Comparison of ENCODE assay signal across 1 cellular context in the genomic region with DNA sequence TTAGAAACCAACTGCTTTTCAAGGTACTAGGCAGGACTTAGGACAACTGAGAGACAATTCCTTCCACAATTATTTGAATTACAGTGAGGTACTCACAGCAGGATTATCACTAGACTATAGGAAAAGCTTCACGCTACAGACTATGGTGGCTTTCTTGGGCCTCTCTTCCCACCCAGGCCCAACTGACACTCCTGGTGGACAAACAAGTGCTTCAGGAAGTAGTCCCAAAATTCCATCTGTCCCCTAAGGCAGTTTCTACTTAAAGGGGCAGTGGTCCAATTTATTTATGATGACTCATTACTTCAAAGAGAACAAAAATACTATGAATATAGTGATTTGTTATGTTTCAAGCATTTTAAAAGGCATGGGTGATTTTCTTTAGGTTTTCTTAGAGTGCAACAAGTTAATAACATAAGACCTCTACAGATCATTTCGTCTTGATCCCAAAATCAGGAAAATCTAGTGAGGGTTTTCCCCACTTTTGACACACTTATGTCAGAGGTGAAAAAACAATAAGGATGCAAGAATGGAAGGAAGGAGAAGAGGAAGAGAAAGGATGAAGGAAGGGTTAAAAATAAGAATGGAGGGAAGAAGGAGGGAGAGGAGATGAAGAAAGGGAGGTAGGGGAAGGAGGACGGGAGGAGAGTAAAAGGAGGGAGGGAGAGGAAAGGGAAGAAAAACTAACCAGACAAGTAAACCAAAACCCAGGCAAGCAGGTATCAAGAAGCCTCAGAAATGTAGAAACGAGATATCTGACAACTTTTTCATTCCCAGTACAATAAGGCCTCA.
TF ChIP-seq lines count a peak whose summit lies in the region.

No MANE protein-coding gene starts in this region.

TF ChIP-seq in WTC11, 78 proteins besides CTCF, POLR2A, EP300 and RAD21 (continued from another document):
- TF ChIP-seq, protein P1, sequence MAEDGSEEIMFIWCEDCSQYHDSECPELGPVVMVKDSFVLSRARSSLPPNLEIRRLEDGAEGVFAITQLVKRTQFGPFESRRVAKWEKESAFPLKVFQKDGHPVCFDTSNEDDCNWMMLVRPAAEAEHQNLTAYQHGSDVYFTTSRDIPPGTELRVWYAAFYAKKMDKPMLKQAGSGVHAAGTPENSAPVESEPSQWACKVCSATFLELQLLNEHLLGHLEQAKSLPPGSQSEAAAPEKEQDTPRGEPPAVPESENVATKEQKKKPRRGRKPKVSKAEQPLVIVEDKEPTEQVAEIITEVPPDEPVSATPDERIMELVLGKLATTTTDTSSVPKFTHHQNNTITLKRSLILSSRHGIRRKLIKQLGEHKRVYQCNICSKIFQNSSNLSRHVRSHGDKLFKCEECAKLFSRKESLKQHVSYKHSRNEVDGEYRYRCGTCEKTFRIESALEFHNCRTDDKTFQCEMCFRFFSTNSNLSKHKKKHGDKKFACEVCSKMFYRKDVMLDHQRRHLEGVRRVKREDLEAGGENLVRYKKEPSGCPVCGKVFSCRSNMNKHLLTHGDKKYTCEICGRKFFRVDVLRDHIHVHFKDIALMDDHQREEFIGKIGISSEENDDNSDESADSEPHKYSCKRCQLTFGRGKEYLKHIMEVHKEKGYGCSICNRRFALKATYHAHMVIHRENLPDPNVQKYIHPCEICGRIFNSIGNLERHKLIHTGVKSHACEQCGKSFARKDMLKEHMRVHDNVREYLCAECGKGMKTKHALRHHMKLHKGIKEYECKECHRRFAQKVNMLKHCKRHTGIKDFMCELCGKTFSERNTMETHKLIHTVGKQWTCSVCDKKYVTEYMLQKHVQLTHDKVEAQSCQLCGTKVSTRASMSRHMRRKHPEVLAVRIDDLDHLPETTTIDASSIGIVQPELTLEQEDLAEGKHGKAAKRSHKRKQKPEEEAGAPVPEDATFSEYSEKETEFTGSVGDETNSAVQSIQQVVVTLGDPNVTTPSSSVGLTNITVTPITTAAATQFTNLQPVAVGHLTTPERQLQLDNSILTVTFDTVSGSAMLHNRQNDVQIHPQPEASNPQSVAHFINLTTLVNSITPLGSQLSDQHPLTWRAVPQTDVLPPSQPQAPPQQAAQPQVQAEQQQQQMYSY (CRISPR knock-in tag; IDR thresholded peaks at IDR 0.05): no peak
- TF ChIP-seq KAT7 (CRISPR knock-in tag; IDR thresholded peaks at IDR 0.05; ENCODE audit: borderline replicate concordance) (no peak), ELF4 (CRISPR knock-in tag; IDR thresholded peaks at IDR 0.05; ENCODE audit: low read depth) (no peak), NFYB (CRISPR knock-in tag; conservative IDR thresholded peaks at IDR 0.05; ENCODE audit: low read depth) (no peak), CREB1 (CRISPR knock-in tag; IDR thresholded peaks at IDR 0.05) (no peak), HMGA2 (CRISPR knock-in tag; IDR thresholded peaks at IDR 0.05) (no peak), CBFB (CRISPR knock-in tag; IDR thresholded peaks at IDR 0.05; ENCODE audit: low read depth) (no peak)
- TF ChIP-seq, protein P2, sequence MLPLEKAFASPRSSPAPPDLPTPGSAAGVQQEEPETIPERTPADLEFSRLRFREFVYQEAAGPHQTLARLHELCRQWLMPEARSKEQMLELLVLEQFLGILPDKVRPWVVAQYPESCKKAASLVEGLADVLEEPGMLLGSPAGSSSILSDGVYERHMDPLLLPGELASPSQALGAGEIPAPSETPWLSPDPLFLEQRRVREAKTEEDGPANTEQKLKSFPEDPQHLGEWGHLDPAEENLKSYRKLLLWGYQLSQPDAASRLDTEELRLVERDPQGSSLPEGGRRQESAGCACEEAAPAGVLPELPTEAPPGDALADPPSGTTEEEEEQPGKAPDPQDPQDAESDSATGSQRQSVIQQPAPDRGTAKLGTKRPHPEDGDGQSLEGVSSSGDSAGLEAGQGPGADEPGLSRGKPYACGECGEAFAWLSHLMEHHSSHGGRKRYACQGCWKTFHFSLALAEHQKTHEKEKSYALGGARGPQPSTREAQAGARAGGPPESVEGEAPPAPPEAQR (CRISPR knock-in tag; IDR thresholded peaks at IDR 0.05): no peak
